Comparison of ENCODE assay signal across 8 cellular contexts in genomic region chr6:154732538-154732823, GRCh38. TPM values are rescaled to one million over a fixed set of nuclear protein-coding genes. Genes with fewer than 3 reads are reported as not detected.
DNase-seq lines count a peak whose midpoint lies in the region; ATAC-seq and TF ChIP-seq lines count a peak whose summit lies in the region.

No MANE protein-coding gene starts in this region.

- peak overlapping the region; percentile 37 to 97 (median 80) for H3K27ac Mint-ChIP-seq in naive B cell

- peak overlapping the region; percentile 71 to 93 (median 90) for H3K4me3 Mint-ChIP-seq in naive B cell

- H3K9me3 ChIP-seq in Karpas-422 (ENCODE audit: low read length) = no peaks in the 10 kb centered on the region

- ATAC-seq in naive B cell (ENCODE audit: low read depth in 2 of 2) = no peak
- ATAC-seq in HG02885 (IDR thresholded peaks at IDR 0.05; ENCODE audit: poor library complexity, unreplicated experiment) = no peak

- H3K36me3 ChIP-seq in BJ (ENCODE audit: control insufficient read depth, insufficient read depth, low read length) (peaks cover 2% of the 10 kb centered on the region), Karpas-422 (ENCODE audit: insufficient read depth, low read length) (peaks cover 7% of the 10 kb centered on the region; the same call in 1 of the 2 replicates)

- no peaks in the 10 kb centered on the region for H3K27me3 Mint-ChIP-seq in naive B cell

- H3K27me3 ChIP-seq in BJ (ENCODE audit: control insufficient read depth, insufficient read depth, low read length) = no peaks in the 10 kb centered on the region
- no peaks in the 10 kb centered on the region for H3K27me3 ChIP-seq in Karpas-422 (ENCODE audit: low read length)

- H3K9me2 ChIP-seq in Karpas-422 (replicated peaks; ENCODE audit: insufficient read depth, low read length) = no peaks in the 10 kb centered on the region

- peak overlapping the region; percentile 83 for H3K4me2 ChIP-seq in Karpas-422 (ENCODE audit: low read depth, low read length, poor library complexity, severe bottlenecking)

- CTCF ChIA-PET in BJ (lab: Yijun Ruan, JAX) = interaction anchor here (1.0 to 1.9 kb wide), 5 partner anchors 9 to 98 kb away, joined by 3 to 7 read pairs (median 3); no protein-coding TSS in a partner anchor

- H3K9ac ChIP-seq in Karpas-422 (ENCODE audit: low read length) = peak overlapping the region; percentile 99

- H3K4me1 Mint-ChIP-seq in naive B cell = peaks cover 20 to 45% (median 36%) of the 10 kb centered on the region in 3 donors

- no peak for TF ChIP-seq CTCF in BJ (IDR thresholded peaks at IDR 0.05; ENCODE audit: insufficient read depth, low read depth, low read length)
- no peak for TF ChIP-seq CTCF in choroid plexus epithelial cell (conservative IDR thresholded peaks at IDR 0.05; ENCODE audit: low read depth, low read length)

- peaks cover 36% of the 10 kb centered on the region for H3K4me1 ChIP-seq in Karpas-422 (ENCODE audit: low read length)

- H3K36me3 Mint-ChIP-seq in naive B cell = no peaks in the 10 kb centered on the region

- H3K4me3 ChIP-seq in BJ (ENCODE audit: low read depth, low read length) (peak overlapping the region; percentile 90), Karpas-422 (ENCODE audit: low read length) (peak overlapping the region; percentile 98), choroid plexus epithelial cell (ENCODE audit: low read depth, low read length) (peak overlapping the region; percentile 90)

- H4K20me1 ChIP-seq in Karpas-422 (ENCODE audit: insufficient read depth, low read depth, low read length) = peaks cover 8% of the 10 kb centered on the region

- 0 out of 2 replicates have a peak overlapping the region, but pooled peaks have one; percentile 86 for H3K27ac ChIP-seq in Karpas-422 (ENCODE audit: low read length)

- POLR2A ChIA-PET in BJ (lab: Charles Lee) = interaction anchor here (0.9 kb wide), 1 partner anchor 57 kb away, joined by 3 read pairs; no protein-coding TSS in a partner anchor

- intact Hi-C loops in posterior vena cava (cut with DNase I) = no loop called here

- DNase-seq in BJ (ENCODE audit: low read depth) = no peak
- no peak for DNase-seq in Karpas-422
- no peak for DNase-seq in choroid plexus epithelial cell (ENCODE audit: low read depth)
- no peak for DNase-seq in naive B cell
- DNase-seq in NCI-H1436 treated with DMSO at 0.1 percent for 48 hours (lab: John Stamatoyannopoulos, UW) = no peak
- DNase-seq in NCI-H1417 (lab: John Stamatoyannopoulos, UW) = no peak
- DNase-seq in posterior vena cava (ENCODE audit: low spot score) = no peak

- no peaks in the 10 kb centered on the region for H3K9me3 Mint-ChIP-seq in naive B cell

- peak overlapping the region; percentile 79 for H2AFZ ChIP-seq in Karpas-422 (ENCODE audit: low read length)

- peaks cover 43% of the 10 kb centered on the region for H3K79me2 ChIP-seq in Karpas-422 (ENCODE audit: low read length)

RNA-seq across cellular contexts. Expression of gene SCAF8, which starts 0.7 kb away (rescaled TPM):
- polyA plus RNA-seq in BJ (2011; rRNA removed) (13.1 and 18.4 TPM in 2 replicates), naive B cell (ENCODE audit: low read depth in 6 of 6) (10 to 100 TPM; 11.2 to 25.4 (median 14.0) TPM)
- polyA minus RNA-seq in BJ (2011; rRNA and poly(A)+ RNA removed) = 21.2 and 21.3 TPM in 2 replicates
- 30.1 and 44.8 TPM in 2 replicates for total RNA-seq in Karpas-422 (2014; rRNA removed; shearing (Covaris generic); ENCODE audit: low replicate concordance)
- 10 to 100 TPM; 37.3 to 37.9 TPM for total RNA-seq in posterior vena cava
